19 cellular contexts compared by ENCODE assay signal in the genomic region with DNA sequence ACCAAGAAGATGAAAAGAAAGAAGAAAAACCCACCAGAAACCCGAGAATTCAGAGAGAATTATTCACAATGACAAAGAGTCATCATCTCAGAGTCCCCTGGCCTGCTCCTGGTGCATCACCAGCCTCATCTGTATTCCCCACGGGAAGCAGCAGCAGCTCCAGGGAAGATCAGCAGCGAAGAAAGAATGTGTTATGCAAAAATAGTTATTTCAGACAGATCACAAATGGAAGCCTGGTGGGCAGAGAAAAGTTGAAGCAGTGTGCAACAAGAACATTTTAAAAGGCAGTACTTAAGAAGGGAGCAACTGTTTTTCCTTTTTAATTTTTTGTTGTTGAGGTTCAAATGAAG.
A peak's percentile ranks its signal among the peaks of the same experiment; 100 is the strongest.
DNase-seq lines count a peak whose midpoint lies in the region; ATAC-seq and TF ChIP-seq lines count a peak whose summit lies in the region.
"Had no signal": no experiment of that assay in that cellular context is flagged by ENCODE, and none has a peak within 500 bp of the region (broad histone marks: within the 10 kb centered on the region; RNA-seq: fewer than 3 reads in every experiment).

No MANE protein-coding gene starts in this region.

- H3K36me3 ChIP-seq in BE2C (no peaks in the 10 kb centered on the region), fibroblast of lung (ENCODE audit: control insufficient read depth, insufficient read depth, low read length) (no peaks in the 10 kb centered on the region)
- H3K36me3 ChIP-seq: cardiac muscle cell, lower lobe of right lung, pancreas had no signal

- H3K36me3 Mint-ChIP-seq in osteocyte (ENCODE audit: unreplicated experiment) = no peaks in the 10 kb centered on the region
- H3K36me3 Mint-ChIP-seq in activated naive CD4-positive, alpha-beta T cell treated with anti-CD3 and anti-CD28 coated beads for 36 hours (ENCODE audit: low read depth) = peaks cover 5% of the 10 kb centered on the region

- no peaks in the 10 kb centered on the region for H3K79me2 ChIP-seq in fibroblast of lung (ENCODE audit: control insufficient read depth, insufficient read depth, low read length)

- no peak overlapping the region for H2AFZ ChIP-seq in fibroblast of lung (ENCODE audit: low read length)

- no peaks in the 10 kb centered on the region for H3K27me3 Mint-ChIP-seq in osteocyte (ENCODE audit: unreplicated experiment)
- H3K27me3 Mint-ChIP-seq in activated naive CD4-positive, alpha-beta T cell treated with anti-CD3 and anti-CD28 coated beads for 36 hours (ENCODE audit: low read depth) = no peaks in the 10 kb centered on the region
- H3K27me3 Mint-ChIP-seq: activated CD4-positive, alpha-beta memory T cell treated with anti-CD3 and anti-CD28 coated beads, Interleukin-2, amount 10 ng/mL, durations not matched to agents 7 days and 5 days had no signal

- no peak overlapping the region for H3K9ac ChIP-seq in fibroblast of lung (ENCODE audit: insufficient read depth, low read length)

- peak overlapping the region; percentile 58 for H3K4me2 ChIP-seq in fibroblast of lung (ENCODE audit: extremely low read depth, insufficient read depth, low read length)
- H3K4me2 ChIP-seq: BLaER1 treated with 17β-estradiol and CSF1 and Interleukin-3, amounts not matched to agents 10 nM and 100 nM had no signal

- no peaks in the 10 kb centered on the region for H3K9me3 Mint-ChIP-seq in osteocyte (ENCODE audit: unreplicated experiment)
- H3K9me3 Mint-ChIP-seq in activated naive CD4-positive, alpha-beta T cell treated with anti-CD3 and anti-CD28 coated beads for 36 hours = no peaks in the 10 kb centered on the region
- H3K9me3 Mint-ChIP-seq: activated CD4-positive, alpha-beta memory T cell treated with anti-CD3 and anti-CD28 coated beads, Interleukin-2, amount 10 ng/mL, durations not matched to agents 7 days and 5 days had no signal

- intact Hi-C loops in activated naive CD4-positive, alpha-beta T cell treated with anti-CD3 and anti-CD28 coated beads for 36 hours (cut with micrococcal nuclease) = no loop called here
- intact Hi-C loops in left cardiac atrium (cut with DNase I) = no loop called here

- H3K27ac ChIP-seq in fibroblast of lung (ENCODE audit: insufficient read depth, low read length) = peak overlapping the region; percentile 29
- H3K27ac ChIP-seq: BLaER1 treated with 17β-estradiol and CSF1 and Interleukin-3, amounts not matched to agents 10 nM and 100 nM; cardiac muscle cell; HL-60; lower lobe of right lung; pancreas had no signal

- DNase-seq in BE2C (peak; percentile 45), RPMI7951 (ENCODE audit: low read depth) (peak; percentile 43), fibroblast of lung (ENCODE audit: low read depth in 2 of 2) (peak in 1 of 2 donors; percentile 51), osteocyte (ENCODE audit: extremely low spot score, unreplicated experiment) (no peak), left cardiac atrium (no peak)
- no peak for DNase-seq in stimulated activated CD4-positive, alpha-beta T cell treated with anti-CD3 and anti-CD28 coated beads, Interleukin-4, amount 100 ng/mL, for 4 hours
- DNase-seq in activated naive CD4-positive, alpha-beta T cell treated with anti-CD3 and anti-CD28 coated beads for 36 hours = no peak
- DNase-seq: activated CD4-positive, alpha-beta memory T cell treated with anti-CD3 and anti-CD28 coated beads, Interleukin-2, amount 10 ng/mL, durations not matched to agents 7 days and 5 days; GOT3; Kasumi-1; lower lobe of right lung; NCI-H1930; NCI-H82; pancreas had no signal

- H3K27ac Mint-ChIP-seq in osteocyte (ENCODE audit: unreplicated experiment) = peak overlapping the region; percentile 79
- H3K27ac Mint-ChIP-seq in activated naive CD4-positive, alpha-beta T cell treated with anti-CD3 and anti-CD28 coated beads for 36 hours = no peak overlapping the region

- no peak for TF ChIP-seq CTCF in BE2C (IDR thresholded peaks at IDR 0.05; ENCODE audit: low read depth, low read length)
- no peak for TF ChIP-seq CTCF in fibroblast of lung (conservative IDR thresholded peaks at IDR 0.05 in 1 of 2, IDR thresholded peaks at IDR 0.05 in 1 of 2; ENCODE audit: low read depth in 1 of 2, low read length in 2 of 2)
- TF ChIP-seq CTCF in osteocyte (IDR thresholded peaks at IDR 0.05) = no peak

- no peaks in the 10 kb centered on the region for H3K27me3 ChIP-seq in BE2C
- no peaks in the 10 kb centered on the region for H3K27me3 ChIP-seq in fibroblast of lung (ENCODE audit: control insufficient read depth, insufficient read depth, low read length)
- H3K27me3 ChIP-seq: BLaER1 treated with 17β-estradiol and CSF1 and Interleukin-3, amounts not matched to agents 10 nM and 100 nM; cardiac muscle cell; pancreas had no signal

- H3K4me1 ChIP-seq in BE2C (peaks cover 5% of the 10 kb centered on the region; the same call in 1 of the 2 replicates), fibroblast of lung (ENCODE audit: control insufficient read depth, extremely low read depth, insufficient read depth, low read length) (peaks cover 14% of the 10 kb centered on the region)
- H3K4me1 ChIP-seq: pancreas had no signal

- H3K9me3 ChIP-seq in BE2C (no peaks in the 10 kb centered on the region), fibroblast of lung (ENCODE audit: control insufficient read depth, insufficient read depth, low read depth, low read length) (no peaks in the 10 kb centered on the region)
- H3K9me3 ChIP-seq: BLaER1 treated with 17β-estradiol and CSF1 and Interleukin-3, amounts not matched to agents 10 nM and 100 nM; lower lobe of right lung; pancreas had no signal

- CTCF ChIA-PET in activated naive CD4-positive, alpha-beta T cell treated with anti-CD3 and anti-CD28 coated beads for 36 hours (lab: Charles Lee) = interaction anchor here (0.6 to 1.8 kb wide), 2 partner anchors 11 to 27 kb away, joined by 5 to 6 read pairs; no protein-coding TSS in a partner anchor

- H3K4me1 Mint-ChIP-seq in osteocyte (ENCODE audit: unreplicated experiment) = peaks cover 37% of the 10 kb centered on the region
- H3K4me1 Mint-ChIP-seq in activated naive CD4-positive, alpha-beta T cell treated with anti-CD3 and anti-CD28 coated beads for 36 hours (ENCODE audit: low read depth) = peaks cover 28% of the 10 kb centered on the region

- H3K4me3 Mint-ChIP-seq in osteocyte (ENCODE audit: unreplicated experiment) = peak overlapping the region; percentile 28
- no peak overlapping the region for H3K4me3 Mint-ChIP-seq in activated naive CD4-positive, alpha-beta T cell treated with anti-CD3 and anti-CD28 coated beads for 36 hours
- H3K4me3 Mint-ChIP-seq: activated CD4-positive, alpha-beta memory T cell treated with anti-CD3 and anti-CD28 coated beads, Interleukin-2, amount 10 ng/mL, durations not matched to agents 7 days and 5 days had no signal

- H3K4me3 ChIP-seq in BE2C (ENCODE audit: low read depth, low read length) (no peak overlapping the region), fibroblast of lung (replicated peaks in 1 of 4; ENCODE audit: control extremely low read depth in 1 of 4, insufficient read depth in 1 of 4, low read depth in 3 of 4, low read length in 4 of 4) (no peak overlapping the region)
- H3K4me3 ChIP-seq: BLaER1 treated with 17β-estradiol and CSF1 and Interleukin-3, amounts not matched to agents 10 nM and 100 nM; cardiac muscle cell; lower lobe of right lung; pancreas had no signal

- H4K20me1 ChIP-seq in fibroblast of lung (ENCODE audit: control insufficient read depth, extremely low read depth, insufficient read depth, low read length) = no peaks in the 10 kb centered on the region

- no peak for ATAC-seq in HG03159 (IDR thresholded peaks at IDR 0.05; ENCODE audit: unreplicated experiment)
- ATAC-seq in left cardiac atrium = no peak
- ATAC-seq: lower lobe of right lung, pancreas, Right ventricle myocardium inferior had no signal

Comparison
In these comparisons a context has a peak if more than half of its experiments do, and no peak if none do; other contexts are left out.
1. DNase-seq: peak in BE2C (single experiment) and RPMI7951 (single experiment); none in osteocyte (single experiment), stimulated activated CD4-positive, alpha-beta T cell treated with anti-CD3 and anti-CD28 coated beads, Interleukin-4, amount 100 ng/mL, for 4 hours (0 of 2), activated naive CD4-positive, alpha-beta T cell treated with anti-CD3 and anti-CD28 coated beads for 36 hours (single experiment) and left cardiac atrium (single experiment).